In genomic region chr7:106462365-106462859, GRCh38 we compare ENCODE assay signal across 8 cellular contexts.
DNase-seq lines count a peak whose midpoint lies in the region; ATAC-seq and TF ChIP-seq lines count a peak whose summit lies in the region.

No MANE protein-coding gene starts in this region.

- H3K9ac ChIP-seq in smooth muscle cell (ENCODE audit: low read depth), result no peak overlapping the region

- no peaks in the 10 kb centered on the region for H3K4me1 ChIP-seq in smooth muscle cell (ENCODE audit: low read depth)

- no peaks in the 10 kb centered on the region for H4K20me1 ChIP-seq in smooth muscle cell (ENCODE audit: low read depth)

- H3K9me3 ChIP-seq in smooth muscle cell (replicated peaks; ENCODE audit: low read depth), result no peaks in the 10 kb centered on the region

- H3K9me3 Mint-ChIP-seq in activated naive CD8-positive, alpha-beta T cell (ENCODE audit: low read depth), result no peaks in the 10 kb centered on the region

- no peaks in the 10 kb centered on the region for H3K79me2 ChIP-seq in smooth muscle cell (ENCODE audit: low read depth)

- no peaks in the 10 kb centered on the region for H3F3A ChIP-seq in smooth muscle cell (ENCODE audit: low read depth)

- intact Hi-C loops in left ventricle myocardium superior (cut with micrococcal nuclease), result loop anchor here (1.0 to 10.0 kb wide), 2 partner anchors 178 to 286 kb away; partner anchors contain the start of gene NAMPT

- H3K4me2 ChIP-seq in smooth muscle cell, result no peak overlapping the region

- no peak overlapping the region for H3K4me3 Mint-ChIP-seq in activated naive CD8-positive, alpha-beta T cell

- H3K36me3 ChIP-seq in smooth muscle cell (ENCODE audit: low read depth), result no peaks in the 10 kb centered on the region

- no peak overlapping the region for H2AFZ ChIP-seq in smooth muscle cell (ENCODE audit: low read depth)

- peak overlapping the region; percentile 81 for H3K27ac Mint-ChIP-seq in activated naive CD8-positive, alpha-beta T cell

- no peaks in the 10 kb centered on the region for H3K27me3 Mint-ChIP-seq in activated naive CD8-positive, alpha-beta T cell

- DNase-seq in stimulated activated CD4-positive, alpha-beta T cell treated with anti-CD3 and anti-CD28 coated beads, Interleukin-4, amount 100 ng/mL, for 24 hours, result peak; percentile 33
- DNase-seq in stimulated activated CD4-positive, alpha-beta T cell treated with anti-CD3 and anti-CD28 coated beads, Interleukin-12 subunit alpha, Interleukin-12 subunit beta, amount 100 ng/mL, for 4 hours, result no peak
- peak; percentile 8 for DNase-seq in NCI-H128 (lab: John Stamatoyannopoulos, UW; ENCODE audit: unreplicated experiment)
- no peak for DNase-seq in left ventricle myocardium superior
- DNase-seq in smooth muscle cell (lab: John Stamatoyannopoulos, UW; ENCODE audit: unreplicated experiment), result no peak
- no peak for DNase-seq in substantia nigra (lab: John Stamatoyannopoulos, UW)
- DNase-seq in KG1 (lab: John Stamatoyannopoulos, UW), result no peak

- peaks cover 2% of the 10 kb centered on the region for H3K36me3 Mint-ChIP-seq in activated naive CD8-positive, alpha-beta T cell

- H3K4me3 ChIP-seq in smooth muscle cell, result no peak overlapping the region

- 67% methylated on average over 4 of the region's 4 CpGs for WGBS in smooth muscle cell (ENCODE audit: low lambda C conversion rate)

- H3K27me3 ChIP-seq in smooth muscle cell (ENCODE audit: low read depth), result no peaks in the 10 kb centered on the region

- no peak overlapping the region for H3K27ac ChIP-seq in smooth muscle cell (ENCODE audit: low read depth)
- no peak overlapping the region for H3K27ac ChIP-seq in substantia nigra (ENCODE audit: low read depth, low read length, poor library complexity, severe bottlenecking)

- ATAC-seq in left ventricle myocardium superior, result peak; percentile 37

- peak; percentile 53 for TF ChIP-seq CTCF in smooth muscle cell (IDR thresholded peaks at IDR 0.05; ENCODE audit: borderline replicate concordance, insufficient read depth, poor library complexity, severe bottlenecking)

- peaks cover 27% of the 10 kb centered on the region for H3K4me1 Mint-ChIP-seq in activated naive CD8-positive, alpha-beta T cell (ENCODE audit: low read depth)

Comparison
In these comparisons a context has a peak if more than half of its experiments do, and no peak if none do; other contexts are left out.
1. DNase-seq: peak in stimulated activated CD4-positive, alpha-beta T cell treated with anti-CD3 and anti-CD28 coated beads, Interleukin-4, amount 100 ng/mL, for 24 hours (single experiment) and NCI-H128 (single experiment); none in stimulated activated CD4-positive, alpha-beta T cell treated with anti-CD3 and anti-CD28 coated beads, Interleukin-12 subunit alpha, Interleukin-12 subunit beta, amount 100 ng/mL, for 4 hours (single experiment), left ventricle myocardium superior (single experiment), smooth muscle cell (single experiment), substantia nigra (0 of 49) and KG1 (single experiment).